20 cellular contexts compared by ENCODE assay signal in the genomic region with DNA sequence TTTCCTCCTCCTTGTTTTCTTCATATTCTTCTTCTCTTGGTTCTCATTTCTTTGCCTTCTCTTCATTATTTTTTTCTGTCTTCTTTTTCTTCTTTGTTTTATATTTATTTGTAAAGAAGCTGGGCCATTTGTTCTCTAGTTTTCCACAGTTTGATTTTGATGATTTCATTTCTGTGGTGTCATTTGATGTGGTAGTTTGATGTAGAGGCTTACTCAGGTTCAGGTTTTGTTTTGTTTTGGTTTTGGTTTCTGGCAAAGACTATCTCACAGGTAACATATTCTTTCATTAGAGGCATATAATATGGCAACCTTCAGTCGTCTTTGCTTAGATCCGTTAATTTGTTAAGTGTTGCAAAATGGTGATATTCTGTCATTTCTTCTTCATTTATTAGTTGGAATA.
DNase-seq lines count a peak whose midpoint lies in the region; ATAC-seq and TF ChIP-seq lines count a peak whose summit lies in the region.
"Had no signal": no experiment of that assay in that cellular context is flagged by ENCODE, and none has a peak within 500 bp of the region (broad histone marks: within the 10 kb centered on the region; RNA-seq: fewer than 3 reads in every experiment).

No MANE protein-coding gene starts in this region.

- peak overlapping the region; percentile 7 for H3K4me3 Mint-ChIP-seq in CD4-positive, alpha-beta T cell
- peak overlapping the region; percentile 3 for H3K4me3 Mint-ChIP-seq in activated T-helper 2 cell treated with anti-CD3 and anti-CD28 coated beads, Interferon-gamma antibody, Interleukin-2, Interleukin-4, amounts not matched to agents 10 μg/mL and 5 μg/mL and 100 μg/mL, durations not matched to agents 14 hours and 24 hours and 36 hours (ENCODE audit: low read depth)
- H3K4me3 Mint-ChIP-seq: brain, GM23338 had no signal

- intact Hi-C loops in CD4-positive, alpha-beta T cell (cut with DNase I, micrococcal nuclease), result loop anchor here in 1 of 2 experiments (5.0 kb wide), 1 partner anchor 74 kb away; a partner anchor contains a TSS
- intact Hi-C loops in activated T-helper 2 cell treated with anti-CD3 and anti-CD28 coated beads, Interferon-gamma antibody, Interleukin-2, Interleukin-4, amounts not matched to agents 10 μg/mL and 5 μg/mL and 100 μg/mL, durations not matched to agents 14 hours and 24 hours and 36 hours (cut with micrococcal nuclease), result no loop called here

- no peak overlapping the region for H3K27ac ChIP-seq in CD4-positive, alpha-beta T cell (ENCODE audit: low read depth, low read length)
- H3K27ac ChIP-seq: HL-60 had no signal

- H3K9me3 ChIP-seq in CD4-positive, alpha-beta T cell (ENCODE audit: control insufficient read depth, low read length), result peaks cover 6% of the 10 kb centered on the region

- H3K27me3 Mint-ChIP-seq in CD4-positive, alpha-beta T cell, result no peaks in the 10 kb centered on the region
- no peaks in the 10 kb centered on the region for H3K27me3 Mint-ChIP-seq in activated T-helper 2 cell treated with anti-CD3 and anti-CD28 coated beads, Interferon-gamma antibody, Interleukin-2, Interleukin-4, amounts not matched to agents 10 μg/mL and 5 μg/mL and 100 μg/mL, durations not matched to agents 14 hours and 24 hours and 36 hours (ENCODE audit: low read depth)
- H3K27me3 Mint-ChIP-seq: brain had no signal

- H3K4me1 Mint-ChIP-seq in CD4-positive, alpha-beta T cell (ENCODE audit: low read depth), result peaks cover 50% of the 10 kb centered on the region
- peaks cover 42% of the 10 kb centered on the region for H3K4me1 Mint-ChIP-seq in activated T-helper 2 cell treated with anti-CD3 and anti-CD28 coated beads, Interferon-gamma antibody, Interleukin-2, Interleukin-4, amounts not matched to agents 10 μg/mL and 5 μg/mL and 100 μg/mL, durations not matched to agents 14 hours and 24 hours and 36 hours (ENCODE audit: low read depth)
- H3K4me1 Mint-ChIP-seq: GM23338 had no signal

- H3K27me3 ChIP-seq in CD4-positive, alpha-beta T cell (ENCODE audit: control insufficient read depth, insufficient read depth, low read length), result no peaks in the 10 kb centered on the region

- CTCF ChIA-PET in CD4-positive, alpha-beta T cell (lab: Charles Lee), result interaction anchor here (0.5 kb wide), 1 partner anchor 174 kb away, joined by 3 read pairs; no protein-coding TSS in a partner anchor

- TF ChIP-seq CTCF in CD4-positive, alpha-beta T cell (IDR thresholded peaks at IDR 0.05), result no peak

- no peak for DNase-seq in CD4-positive, alpha-beta T cell
- peak; percentile 82 for DNase-seq in Jurkat, Clone E6-1 (ENCODE audit: low read depth, low spot score)
- no peak for DNase-seq in activated T-helper 2 cell treated with anti-CD3 and anti-CD28 coated beads, Interferon-gamma antibody, Interleukin-2, Interleukin-4, amounts not matched to agents 10 μg/mL and 5 μg/mL and 100 μg/mL, durations not matched to agents 14 hours and 24 hours and 36 hours (ENCODE audit: low spot score)
- peak; percentile 36 for DNase-seq in kidney tubule cell (ENCODE audit: low spot score)
- no peak for DNase-seq in left lobe of liver (ENCODE audit: low spot score)
- DNase-seq in KG1 (lab: John Stamatoyannopoulos, UW), result no peak
- DNase-seq: GF-D8; hippocampal formation; Kasumi-1; kidney glomerular epithelial cell; NCI-H146; NCI-H226; occipital lobe; SHP77; stimulated activated CD4-positive, alpha-beta T cell treated with anti-CD3 and anti-CD28 coated beads, Interleukin-1b, Interleukin-23, amount 100 ng/mL, for 48 hours had no signal

- peaks cover 14% of the 10 kb centered on the region for H3K9me3 Mint-ChIP-seq in CD4-positive, alpha-beta T cell
- H3K9me3 Mint-ChIP-seq in activated T-helper 2 cell treated with anti-CD3 and anti-CD28 coated beads, Interferon-gamma antibody, Interleukin-2, Interleukin-4, amounts not matched to agents 10 μg/mL and 5 μg/mL and 100 μg/mL, durations not matched to agents 14 hours and 24 hours and 36 hours, result peaks cover 43% of the 10 kb centered on the region

- POLR2A ChIA-PET in CD4-positive, alpha-beta T cell (lab: Charles Lee), result interaction anchor here (0.5 to 1.2 kb wide), 4 partner anchors 8 to 564 kb away, joined by 3 to 4 read pairs (median 4); no protein-coding TSS in a partner anchor

- no peak overlapping the region for H3K4me3 ChIP-seq in Jurkat, Clone E6-1 (ENCODE audit: low read length)
- H3K4me3 ChIP-seq: GM23338 had no signal

- peaks cover 37% of the 10 kb centered on the region for H3K36me3 Mint-ChIP-seq in CD4-positive, alpha-beta T cell (ENCODE audit: low read depth)
- H3K36me3 Mint-ChIP-seq in activated T-helper 2 cell treated with anti-CD3 and anti-CD28 coated beads, Interferon-gamma antibody, Interleukin-2, Interleukin-4, amounts not matched to agents 10 μg/mL and 5 μg/mL and 100 μg/mL, durations not matched to agents 14 hours and 24 hours and 36 hours (ENCODE audit: low read depth), result peaks cover 63% of the 10 kb centered on the region

- peak; percentile 98 for ATAC-seq in CD4-positive, alpha-beta T cell (ENCODE audit: poor library complexity)
- ATAC-seq in GM18511 (IDR thresholded peaks at IDR 0.05; ENCODE audit: unreplicated experiment) (no peak), HG02763 (IDR thresholded peaks at IDR 0.05; ENCODE audit: unreplicated experiment) (no peak), left lobe of liver (no peak)
- ATAC-seq: GM23338 had no signal

- peak overlapping the region; percentile 65 for H3K27ac Mint-ChIP-seq in CD4-positive, alpha-beta T cell
- peak overlapping the region; percentile 46 for H3K27ac Mint-ChIP-seq in activated T-helper 2 cell treated with anti-CD3 and anti-CD28 coated beads, Interferon-gamma antibody, Interleukin-2, Interleukin-4, amounts not matched to agents 10 μg/mL and 5 μg/mL and 100 μg/mL, durations not matched to agents 14 hours and 24 hours and 36 hours
- H3K27ac Mint-ChIP-seq: GM23338 had no signal

Comparison
In these comparisons a context has a peak if more than half of its experiments do, and no peak if none do; other contexts are left out.
1. DNase-seq: peak in Jurkat, Clone E6-1 (single experiment) and kidney tubule cell (single experiment); none in CD4-positive, alpha-beta T cell (0 of 10), activated T-helper 2 cell treated with anti-CD3 and anti-CD28 coated beads, Interferon-gamma antibody, Interleukin-2, Interleukin-4, amounts not matched to agents 10 μg/mL and 5 μg/mL and 100 μg/mL, durations not matched to agents 14 hours and 24 hours and 36 hours (single experiment), left lobe of liver (single experiment) and KG1 (single experiment).